17 cellular contexts compared by ENCODE assay signal in genomic region chr16:2424061-2425007, GRCh38. TPM values are rescaled to one million over a fixed set of nuclear protein-coding genes. Genes with fewer than 3 reads are reported as not detected.
"Had no signal": no experiment of that assay in that cellular context is flagged by ENCODE, and none has a peak within 500 bp of the region (broad histone marks: within the 10 kb centered on the region; RNA-seq: fewer than 3 reads in every experiment).

No MANE protein-coding gene starts in this region.

- H3K36me3 Mint-ChIP-seq: naive thymus-derived CD4-positive, alpha-beta T cell; stimulated activated memory B cell treated with anti-CD40 and anti-IgM and Interleukin-4, amounts not matched to agents 10 μg/mL and 1 μg/mL and 100 μg/mL, for 72 hours had no signal

- ATAC-seq: left lobe of liver; naive thymus-derived CD4-positive, alpha-beta T cell; psoas muscle; right cardiac atrium; stimulated activated memory B cell treated with anti-CD40 and anti-IgM and Interleukin-4, amounts not matched to agents 10 μg/mL and 1 μg/mL and 100 μg/mL, for 72 hours; stimulated activated naive CD8-positive, alpha-beta T cell treated with anti-CD3 and anti-CD28 coated beads, Interleukin-15, Interleukin-2, amounts not matched to agents 100 U/mL and 50 U/mL, for 24 hours had no signal

- H3K9me3 Mint-ChIP-seq: stimulated activated memory B cell treated with anti-CD40 and anti-IgM and Interleukin-4, amounts not matched to agents 10 μg/mL and 1 μg/mL and 100 μg/mL, for 72 hours had no signal

- H3K27me3 Mint-ChIP-seq: stimulated activated memory B cell treated with anti-CD40 and anti-IgM and Interleukin-4, amounts not matched to agents 10 μg/mL and 1 μg/mL and 100 μg/mL, for 72 hours had no signal

- H3K4me3 Mint-ChIP-seq: stimulated activated memory B cell treated with anti-CD40 and anti-IgM and Interleukin-4, amounts not matched to agents 10 μg/mL and 1 μg/mL and 100 μg/mL, for 72 hours had no signal

- H3K4me3 ChIP-seq: dorsolateral prefrontal cortex, ovary, psoas muscle, skin epidermis, spleen, suprapubic skin, transverse colon had no signal

- H3K9me3 ChIP-seq: ovary, psoas muscle, spleen, suprapubic skin, transverse colon had no signal

- H3K36me3 ChIP-seq: ovary, spleen, suprapubic skin, transverse colon had no signal

- H3K27ac Mint-ChIP-seq: naive thymus-derived CD4-positive, alpha-beta T cell; stimulated activated memory B cell treated with anti-CD40 and anti-IgM and Interleukin-4, amounts not matched to agents 10 μg/mL and 1 μg/mL and 100 μg/mL, for 72 hours had no signal

- H3K27ac ChIP-seq: ovary, psoas muscle, skin epidermis, spleen, suprapubic skin, transverse colon had no signal

- H3K27me3 ChIP-seq: dorsolateral prefrontal cortex, ovary, spleen, suprapubic skin, transverse colon had no signal

- DNase-seq: effector CD4-positive, alpha-beta T cell; kidney; mesendoderm; naive thymus-derived CD4-positive, alpha-beta T cell; occipital lobe; ovary; psoas muscle; spleen; stimulated activated CD4-positive, alpha-beta T cell treated with anti-CD3 and anti-CD28 coated beads, Interleukin-4, amount 100 ng/mL, for 4 hours; stimulated activated naive CD8-positive, alpha-beta T cell treated with anti-CD3 and anti-CD28 coated beads, Interleukin-15, Interleukin-2, amounts not matched to agents 100 U/mL and 50 U/mL, for 24 hours; transverse colon had no signal

RNA-seq across cellular contexts. Expression of gene NTN3, which starts 46.8 kb away (rescaled TPM):
- total RNA-seq: naive thymus-derived CD4-positive, alpha-beta T cell; suprapubic skin; transverse colon had no signal
- polyA plus RNA-seq: naive thymus-derived CD4-positive, alpha-beta T cell had no signal
